11 cellular contexts compared by ENCODE assay signal in genomic region chr15:85622432-85622831, GRCh38.
DNase-seq lines count a peak whose midpoint lies in the region; ATAC-seq and TF ChIP-seq lines count a peak whose summit lies in the region.
"Had no signal": no experiment of that assay in that cellular context is flagged by ENCODE, and none has a peak within 500 bp of the region (broad histone marks: within the 10 kb centered on the region; RNA-seq: fewer than 3 reads in every experiment).

No MANE protein-coding gene starts in this region.

- peaks cover 43 to 50% (median 45%) of the 10 kb centered on the region in 3 donors for H3K4me1 Mint-ChIP-seq in naive B cell

- 6 to 7% methylated on average over 5 of the region's 5 CpGs for WGBS in aorta, 2 donors

- peak overlapping the region in 5 of 6 donors; percentile 12 to 79 (median 52) for H3K27ac Mint-ChIP-seq in naive B cell

- TF ChIP-seq CTCF in right atrium auricular region (IDR thresholded peaks at IDR 0.05) (no peak), cardiac fibroblast (IDR thresholded peaks at IDR 0.05; ENCODE audit: low read depth, low read length) (no peak)

- H3K4me3 Mint-ChIP-seq in naive B cell, result no peak overlapping the region

- H3K4me3 ChIP-seq in right atrium auricular region (peak overlapping the region; percentile 44 to 54), cardiac fibroblast (replicated peaks in 1 of 2; ENCODE audit: low read depth in 2 of 2, low read length in 2 of 2) (peak overlapping the region; percentile 32 to 54), aorta (ENCODE audit: low read length in 2 of 2) (peak overlapping the region; percentile 82 to 100)

- peak overlapping the region; percentile 84 to 91 for H3K27ac ChIP-seq in right atrium auricular region
- peak overlapping the region; percentile 1 to 93 for H3K27ac ChIP-seq in aorta (ENCODE audit: low read depth in 1 of 2, low read length in 2 of 2)

- peaks cover 19% of the 10 kb centered on the region for H3K36me3 ChIP-seq in right atrium auricular region
- H3K36me3 ChIP-seq in aorta (ENCODE audit: control insufficient read depth in 1 of 2, insufficient read depth in 2 of 2, low read length in 1 of 2), result no peaks in the 10 kb centered on the region

- H3K36me3 Mint-ChIP-seq in naive B cell, result peaks cover 0 to 7% of the 10 kb centered on the region in 2 donors

- ATAC-seq in left cardiac atrium (no peak), naive B cell (ENCODE audit: low read depth in 2 of 2) (no peak), aorta (ENCODE audit: low FRiP score) (no peak), HG02798 (IDR thresholded peaks at IDR 0.05; ENCODE audit: poor library complexity, unreplicated experiment) (no peak), HG02840 (IDR thresholded peaks at IDR 0.05; ENCODE audit: low FRiP score, unreplicated experiment) (no peak)

- no peaks in the 10 kb centered on the region for H3K9me3 ChIP-seq in right atrium auricular region
- H3K9me3 ChIP-seq in aorta (ENCODE audit: control insufficient read depth, low read length), result no peaks in the 10 kb centered on the region

- H3K27me3 ChIP-seq in right atrium auricular region, result no peaks in the 10 kb centered on the region
- H3K27me3 ChIP-seq in aorta (ENCODE audit: control insufficient read depth in 1 of 2, insufficient read depth in 2 of 2, low read length in 1 of 2), result no peaks in the 10 kb centered on the region

- no peak for DNase-seq in right atrium auricular region (ENCODE audit: low spot score)
- DNase-seq in left cardiac atrium, result no peak
- peak in 1 of 2 donors; percentile 52 for DNase-seq in cardiac fibroblast (ENCODE audit: low read depth in 2 of 2)
- DNase-seq in naive B cell, result no peak
- DNase-seq in aorta, result no peak
- no peak for DNase-seq in activated CD4-positive, alpha-beta T cell treated with anti-CD3 and anti-CD28 coated beads for 4 hours
- DNase-seq: activated effector memory CD4-positive, alpha-beta T cell treated with anti-CD3 and anti-CD28 coated beads, Interleukin-2, amount 50 U/mL, for 16 hours; head of caudate nucleus; occipital lobe had no signal

- intact Hi-C loops in left cardiac atrium (cut with DNase I), result no loop called here
- intact Hi-C loops in aorta (cut with DNase I), result loop anchor here (5.0 to 10.0 kb wide), 3 partner anchors 45 to 82 kb away; no protein-coding TSS in a partner anchor

- no peaks in the 10 kb centered on the region for H3K27me3 Mint-ChIP-seq in naive B cell

- no peaks in the 10 kb centered on the region for H3K9me3 Mint-ChIP-seq in naive B cell

- H3K4me1 ChIP-seq in right atrium auricular region (peaks cover 0 to 98% of the 10 kb centered on the region in 2 donors), aorta (ENCODE audit: control insufficient read depth in 1 of 2, insufficient read depth in 2 of 2, low read length in 2 of 2) (peaks cover 7 to 22% of the 10 kb centered on the region in 2 donors)

Comparison
In these comparisons a context has a peak if more than half of its experiments do, and no peak if none do; other contexts are left out.
1. intact Hi-C loops: an anchor here in aorta (5.0 to 10.0 kb wide); none called in left cardiac atrium.